In the genomic region with DNA sequence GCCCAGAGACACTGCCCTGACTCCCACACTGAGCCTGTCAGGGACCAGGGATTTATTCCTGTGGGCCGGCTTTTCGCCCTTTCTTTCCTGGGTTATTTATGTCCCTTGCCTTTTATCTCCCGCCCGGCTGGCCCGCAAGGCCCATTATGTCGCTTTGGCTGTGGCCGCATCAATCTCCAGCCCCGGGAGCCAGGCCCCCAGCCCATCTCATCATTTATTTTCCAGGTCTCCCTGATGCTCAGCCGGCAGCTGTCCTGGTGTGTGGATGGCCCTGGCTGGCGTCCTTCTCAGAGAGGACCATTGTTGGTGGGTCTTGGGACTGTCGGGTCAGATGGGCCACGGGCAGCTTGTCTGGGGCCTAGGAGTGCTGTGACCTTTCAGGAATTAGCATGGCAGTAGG, we compare ENCODE assay signal across 25 cellular contexts.
"Had no signal": no experiment of that assay in that cellular context is flagged by ENCODE, and none has a peak within 500 bp of the region (broad histone marks: within the 10 kb centered on the region; RNA-seq: fewer than 3 reads in every experiment).

No MANE protein-coding gene starts in this region.

- H3K4me3 Mint-ChIP-seq: immature natural killer cell; memory B cell; naive thymus-derived CD8-positive, alpha-beta T cell; nephron; stimulated activated memory B cell treated with anti-CD40 and anti-IgM and Interleukin-4, amounts not matched to agents 10 μg/mL and 1 μg/mL and 100 μg/mL, for 72 hours; stimulated activated naive CD8-positive, alpha-beta T cell treated with anti-CD3 and anti-CD28 coated beads, Interleukin-15, amount 100 ng/mL, for 72 hours had no signal

- H3K36me3 ChIP-seq: left ventricle myocardium inferior, pancreas, right atrium auricular region, right lobe of liver, tibial nerve, vagina had no signal

- H3K4me2 ChIP-seq: smooth muscle cell had no signal

- H3K4me1 ChIP-seq: pancreas, psoas muscle, right lobe of liver, vagina had no signal

- H3K36me3 Mint-ChIP-seq: immature natural killer cell; memory B cell; naive thymus-derived CD8-positive, alpha-beta T cell; stimulated activated memory B cell treated with anti-CD40 and anti-IgM and Interleukin-4, amounts not matched to agents 10 μg/mL and 1 μg/mL and 100 μg/mL, for 72 hours; type B pancreatic cell had no signal

- H3K4me3 ChIP-seq: left ventricle myocardium inferior, pancreas, psoas muscle, right atrium auricular region, right lobe of liver, smooth muscle cell, tibial nerve, vagina had no signal

- H3K9me3 ChIP-seq: pancreas, psoas muscle, right lobe of liver, vagina had no signal

- H3K4me1 Mint-ChIP-seq: immature natural killer cell; memory B cell; naive thymus-derived CD8-positive, alpha-beta T cell; stimulated activated memory B cell treated with anti-CD40 and anti-IgM and Interleukin-4, amounts not matched to agents 10 μg/mL and 1 μg/mL and 100 μg/mL, for 72 hours; stimulated activated naive CD8-positive, alpha-beta T cell treated with anti-CD3 and anti-CD28 coated beads, Interleukin-15, amount 100 ng/mL, for 72 hours had no signal

- ATAC-seq: left colon; naive thymus-derived CD8-positive, alpha-beta T cell; pancreas; psoas muscle; right lobe of liver; stimulated activated memory B cell treated with anti-CD40 and anti-IgM and Interleukin-4, amounts not matched to agents 10 μg/mL and 1 μg/mL and 100 μg/mL, for 72 hours; stimulated activated naive CD8-positive, alpha-beta T cell treated with anti-CD3 and anti-CD28 coated beads, Interleukin-15, amount 100 ng/mL, for 72 hours had no signal

- H3K27ac Mint-ChIP-seq: immature natural killer cell; memory B cell; naive thymus-derived CD8-positive, alpha-beta T cell; stimulated activated memory B cell treated with anti-CD40 and anti-IgM and Interleukin-4, amounts not matched to agents 10 μg/mL and 1 μg/mL and 100 μg/mL, for 72 hours; stimulated activated naive CD8-positive, alpha-beta T cell treated with anti-CD3 and anti-CD28 coated beads, Interleukin-15, amount 100 ng/mL, for 72 hours; type B pancreatic cell had no signal

- H3K27me3 ChIP-seq: pancreas, right atrium auricular region, right lobe of liver, vagina had no signal

- H3K9me3 Mint-ChIP-seq: memory B cell; naive thymus-derived CD8-positive, alpha-beta T cell; stimulated activated memory B cell treated with anti-CD40 and anti-IgM and Interleukin-4, amounts not matched to agents 10 μg/mL and 1 μg/mL and 100 μg/mL, for 72 hours; stimulated activated naive CD8-positive, alpha-beta T cell treated with anti-CD3 and anti-CD28 coated beads, Interleukin-15, amount 100 ng/mL, for 72 hours; type B pancreatic cell had no signal

- DNase-seq: hippocampal formation; immature natural killer cell; kidney; left colon; left ventricle myocardium inferior; naive thymus-derived CD8-positive, alpha-beta T cell; nucleus accumbens; pancreas; psoas muscle; right lobe of liver; stimulated activated CD4-positive, alpha-beta T cell treated with anti-CD3 and anti-CD28 coated beads, Interleukin-1b, Interleukin-23, amount 100 ng/mL, for 48 hours; stimulated activated CD4-positive, alpha-beta T cell treated with anti-CD3 and anti-CD28 coated beads, Interleukin-2, amount 100 ng/mL, for 48 hours; stimulated activated CD4-positive, alpha-beta T cell treated with anti-CD3 and anti-CD28 coated beads, Interleukin-4, amount 100 ng/mL, for 4 hours; stimulated activated CD8-positive, alpha-beta memory T cell treated with anti-CD3 and anti-CD28 coated beads, Interleukin-4, amount 100 ng/mL, for 48 hours; stimulated activated naive CD4-positive, alpha-beta T cell treated with Interleukin-2 at 50 U/mL for 16 hours; stimulated activated naive CD8-positive, alpha-beta T cell treated with anti-CD3 and anti-CD28 coated beads, Interleukin-15, amount 100 ng/mL, for 72 hours; substantia nigra had no signal

- H3K27ac ChIP-seq: left ventricle myocardium inferior, pancreas, psoas muscle, right atrium auricular region, right lobe of liver, tibial nerve, vagina had no signal
